Comparison of ENCODE assay signal across 26 cellular contexts in genomic region chr1:232384172-232384571, GRCh38.
"Had no signal": no experiment of that assay in that cellular context is flagged by ENCODE, and none has a peak within 500 bp of the region (broad histone marks: within the 10 kb centered on the region; RNA-seq: fewer than 3 reads in every experiment).

No MANE protein-coding gene starts in this region.

- H3K27me3 ChIP-seq: heart left ventricle, left lung, right lobe of liver, testis, transverse colon had no signal

- DNase-seq: activated CD4-positive, alpha-beta T cell treated with anti-CD3 and anti-CD28 coated beads for 1 hour; activated CD4-positive, alpha-beta T cell treated with anti-CD3 and anti-CD28 coated beads, Interleukin-2, amount 50 U/mL, for 1 hour; activated CD8-positive, alpha-beta T cell treated with anti-CD3 and anti-CD28 coated beads for 36 hours; activated gamma-delta T cell treated with Interleukin-2 at 50 U/mL for 16 hours; activated naive CD4-positive, alpha-beta T cell treated with anti-CD3 and anti-CD28 coated beads, Interleukin-2, amount 50 U/mL, for 16 hours; activated T-cell treated with anti-CD3 and anti-CD28 coated beads, Interleukin-2, amount 50 U/mL, for 4 hours; amygdala; dermis blood vessel endothelial cell; effector CD4-positive, alpha-beta T cell; heart left ventricle; hypothalamus; immature natural killer cell; kidney glomerular epithelial cell; left lung; lower lobe of right lung; nephron progenitor cell; right lobe of liver; stimulated activated CD4-positive, alpha-beta T cell treated with anti-CD3 and anti-CD28 coated beads, Interleukin-12 subunit alpha, Interleukin-12 subunit beta, amount 100 ng/mL, for 4 hours; stimulated activated CD4-positive, alpha-beta T cell treated with anti-CD3 and anti-CD28 coated beads, Interleukin-4, amount 100 ng/mL, for 1 hour; stimulated activated naive CD8-positive, alpha-beta T cell treated with anti-CD3 and anti-CD28 coated beads, Interleukin-15, Interleukin-2, amounts not matched to agents 100 U/mL and 50 U/mL, for 24 hours; T-helper 17 cell; T1000; testis; transverse colon had no signal

- H3K27ac ChIP-seq: heart left ventricle, left lung, lower lobe of right lung, neutrophil, right lobe of liver, testis, transverse colon had no signal

- H3K4me3 ChIP-seq: heart left ventricle, left lung, lower lobe of right lung, right lobe of liver, testis, transverse colon had no signal

- ATAC-seq: activated CD8-positive, alpha-beta T cell treated with anti-CD3 and anti-CD28 coated beads for 36 hours; activated T-cell treated with anti-CD3 and anti-CD28 coated beads, Interleukin-2, amount 50 U/mL, for 4 hours; activated T-helper 17 cell treated with anti-CD3 and anti-CD28 coated beads, Interleukin-2, amount 50 U/mL, for 72 hours; heart left ventricle; left lung; stimulated activated naive CD8-positive, alpha-beta T cell treated with anti-CD3 and anti-CD28 coated beads, Interleukin-15, Interleukin-2, amounts not matched to agents 100 U/mL and 50 U/mL, for 24 hours; T-helper 17 cell had no signal

- H3K36me3 ChIP-seq: heart left ventricle, left lung, lower lobe of right lung, neutrophil, right lobe of liver, transverse colon had no signal

- H3K9me3 ChIP-seq: heart left ventricle, left lung, lower lobe of right lung, neutrophil, right lobe of liver, testis, transverse colon had no signal

- H3K4me1 ChIP-seq: left lung, lower lobe of right lung, right lobe of liver, testis, transverse colon had no signal
